ENCODE assay signal across 8 cellular contexts in genomic region chr4:73729534-73730165, GRCh38. TPM values are rescaled to one million over a fixed set of nuclear protein-coding genes. Genes with fewer than 3 reads are reported as not detected.
A peak's percentile ranks its signal among the peaks of the same experiment; 100 is the strongest.
DNase-seq lines count a peak whose midpoint lies in the region; ATAC-seq and TF ChIP-seq lines count a peak whose summit lies in the region.

No MANE protein-coding gene starts in this region.

- CTCF ChIA-PET in GM10248 (lab: Yijun Ruan, JAX) = interaction anchor here (0.7 to 3.2 kb wide), 11 partner anchors 8 to 405 kb away, joined by 3 to 21 read pairs (median 4); partner anchors contain the start of gene CXCL3

- TF ChIP-seq CTCF in GM10248 (IDR thresholded peaks at IDR 0.05; ENCODE audit: control extremely low read depth, extremely low read depth, low read depth, missing control alignments) (peak; percentile 71), fibroblast of the aortic adventitia (IDR thresholded peaks at IDR 0.05; ENCODE audit: insufficient read depth, low read length) (peak; percentile 94), omental fat pad (IDR thresholded peaks at IDR 0.05) (no peak)

- POLR2A ChIA-PET in GM10248 (lab: Yijun Ruan, JAX) = no interaction called here

- ATAC-seq in HG02642 (IDR thresholded peaks at IDR 0.05; ENCODE audit: poor library complexity, unreplicated experiment) (peak; percentile 71), omental fat pad (ENCODE audit: low FRiP score) (peak; percentile 90)

- no peak overlapping the region for H3K4me3 ChIP-seq in fibroblast of the aortic adventitia (ENCODE audit: low read depth, low read length)

- DNase-seq in A172 (ENCODE audit: low spot score) (peak; percentile 58), GM10248 (ENCODE audit: extremely low spot score) (peak; percentile 27), NCI-H128 (lab: John Stamatoyannopoulos, UW; ENCODE audit: unreplicated experiment) (peak; percentile 16), T1000 (lab: John Stamatoyannopoulos, UW) (peak; percentile 10), fibroblast of the aortic adventitia (ENCODE audit: low read depth) (peak; percentile 96), omental fat pad (ENCODE audit: low spot score) (no peak), activated gamma-delta T cell treated with Interleukin-2 at 50 U/mL for 16 hours (no peak)

RNA-seq across cellular contexts. Expression of gene CXCL8, which starts 10.7 kb away (rescaled TPM):
- total RNA-seq in A172 (2014; rRNA removed; shearing (Covaris generic)) = 0.09 TPM in 1 of 2 replicates, not detected in the other
- total RNA-seq in fibroblast of the aortic adventitia (ENCODE audit: low replicate concordance) (0.98 and 2.4 TPM in 2 replicates), omental fat pad (100 to 1,000 TPM in 1 of 4 donors, 10 to 100 TPM in 1, 1 to 10 TPM in 2; 6.0 to 150 (median 10.6) TPM)

Comparison
In these comparisons a context has a peak if more than half of its experiments do, and no peak if none do; other contexts are left out.
1. DNase-seq: peak in A172 (single experiment), GM10248 (single experiment), NCI-H128 (single experiment), T1000 (single experiment) and fibroblast of the aortic adventitia (single experiment); none in omental fat pad (single experiment) and activated gamma-delta T cell treated with Interleukin-2 at 50 U/mL for 16 hours (single experiment).
2. CTCF ChIP-seq: peak in GM10248 (single experiment) and fibroblast of the aortic adventitia (single experiment); none in omental fat pad (0 of 3).